Comparison of ENCODE assay signal across 16 cellular contexts in genomic region chrX:367349-367748, GRCh38.
"Had no signal": no experiment of that assay in that cellular context is flagged by ENCODE, and none has a peak within 500 bp of the region (broad histone marks: within the 10 kb centered on the region; RNA-seq: fewer than 3 reads in every experiment).

No MANE protein-coding gene starts in this region.

- ATAC-seq: activated T-cell treated with anti-CD3 and anti-CD28 coated beads, Interleukin-2, amount 50 U/mL, for 72 hours; foreskin keratinocyte; pancreas; stimulated activated effector memory CD8-positive, alpha-beta T cell treated with anti-CD3 and anti-CD28 coated beads, Interleukin-12 subunit alpha, Interleukin-12 subunit beta, amount 100 ng/mL, for 72 hours had no signal

- H3K4me1 ChIP-seq: foreskin keratinocyte, pancreas had no signal

- H3K27ac ChIP-seq: coronary artery, foreskin keratinocyte, neural progenitor cell, pancreas had no signal

- H3K4me3 Mint-ChIP-seq: activated CD4-positive, alpha-beta memory T cell treated with anti-CD3 and anti-CD28 coated beads, Interleukin-2, amount 10 ng/mL, durations not matched to agents 7 days and 5 days; activated naive CD8-positive, alpha-beta T cell treated with anti-CD3 and anti-CD28 coated beads for 36 hours; activated T-cell treated with anti-CD3 and anti-CD28 coated beads, Interleukin-2, amount 50 U/mL, for 72 hours; neural progenitor cell; stimulated activated effector memory CD8-positive, alpha-beta T cell treated with anti-CD3 and anti-CD28 coated beads, Interleukin-12 subunit alpha, Interleukin-12 subunit beta, amount 100 ng/mL, for 72 hours had no signal

- H3K4me3 ChIP-seq: coronary artery, neural progenitor cell, pancreas had no signal

- DNase-seq: activated CD4-positive, alpha-beta memory T cell treated with anti-CD3 and anti-CD28 coated beads, Interleukin-2, amount 10 ng/mL, durations not matched to agents 7 days and 5 days; activated CD8-positive, alpha-beta memory T cell treated with anti-CD3 and anti-CD28 coated beads, Interleukin-2, amount 50 U/mL, for 4 hours; activated gamma-delta T cell treated with Interleukin-2 at 50 U/mL for 16 hours; activated naive CD8-positive, alpha-beta T cell treated with anti-CD3 and anti-CD28 coated beads for 36 hours; activated T-cell treated with anti-CD3 and anti-CD28 coated beads, Interleukin-2, amount 50 U/mL, for 72 hours; anterior cingulate cortex; effector CD4-positive, alpha-beta T cell; foreskin keratinocyte; retina; small intestine; T-helper 2 cell; trophoblast cell had no signal

- H3K36me3 Mint-ChIP-seq: stimulated activated effector memory CD8-positive, alpha-beta T cell treated with anti-CD3 and anti-CD28 coated beads, Interleukin-12 subunit alpha, Interleukin-12 subunit beta, amount 100 ng/mL, for 72 hours had no signal

- H3K4me2 ChIP-seq: neural progenitor cell had no signal

- H3K9me3 Mint-ChIP-seq: activated naive CD8-positive, alpha-beta T cell treated with anti-CD3 and anti-CD28 coated beads for 36 hours; activated T-cell treated with anti-CD3 and anti-CD28 coated beads, Interleukin-2, amount 50 U/mL, for 72 hours; stimulated activated effector memory CD8-positive, alpha-beta T cell treated with anti-CD3 and anti-CD28 coated beads, Interleukin-12 subunit alpha, Interleukin-12 subunit beta, amount 100 ng/mL, for 72 hours had no signal

- H3K36me3 ChIP-seq: neural progenitor cell, pancreas had no signal

- H3K9me3 ChIP-seq: pancreas had no signal

- H3K27me3 ChIP-seq: pancreas had no signal

- H3K27ac Mint-ChIP-seq: activated CD4-positive, alpha-beta memory T cell treated with anti-CD3 and anti-CD28 coated beads, Interleukin-2, amount 10 ng/mL, durations not matched to agents 7 days and 5 days; activated naive CD8-positive, alpha-beta T cell treated with anti-CD3 and anti-CD28 coated beads for 36 hours; activated T-cell treated with anti-CD3 and anti-CD28 coated beads, Interleukin-2, amount 50 U/mL, for 72 hours; neural progenitor cell; stimulated activated effector memory CD8-positive, alpha-beta T cell treated with anti-CD3 and anti-CD28 coated beads, Interleukin-12 subunit alpha, Interleukin-12 subunit beta, amount 100 ng/mL, for 72 hours had no signal
